Comparison of ENCODE assay signal across 24 cellular contexts in genomic region chr12:131219173-131220006, GRCh38.
A peak's percentile ranks its signal among the peaks of the same experiment; 100 is the strongest.
DNase-seq lines count a peak whose midpoint lies in the region; ATAC-seq, FAIRE-seq and TF ChIP-seq lines count a peak whose summit lies in the region.
"Had no signal": no experiment of that assay in that cellular context is flagged by ENCODE, and none has a peak within 500 bp of the region (broad histone marks: within the 10 kb centered on the region; RNA-seq: fewer than 3 reads in every experiment).

No MANE protein-coding gene starts in this region.

- no peak overlapping the region for H4K8ac ChIP-seq in mesendoderm (ENCODE audit: low read depth, low read length)

- no peak overlapping the region for H4K5ac ChIP-seq in mesendoderm (ENCODE audit: low read length)

- no peaks in the 10 kb centered on the region for H3K9me3 Mint-ChIP-seq in type B pancreatic cell
- H3K9me3 Mint-ChIP-seq: activated CD4-positive, alpha-beta T cell treated with anti-CD3 and anti-CD28 coated beads, Interleukin-2, amount 10 ng/mL, durations not matched to agents 24 days and 14 days; activated naive CD4-positive, alpha-beta T cell treated with anti-CD3 and anti-CD28 coated beads, Interleukin-2, amount 50 U/mL, for 24 hours; activated T-cell treated with anti-CD3 and anti-CD28 coated beads, Interleukin-2, amount 50 U/mL, for 72 hours; central memory CD8-positive, alpha-beta T cell; natural killer cell treated with Interleukin-12 subunit alpha and Interleukin-12 subunit beta and Interleukin-15 and Interleukin-18, amount 100 ng/mL, for 72 hours had no signal

- H3K36me3 ChIP-seq in mesendoderm (ENCODE audit: control insufficient read depth, insufficient read depth, low read length), result no peaks in the 10 kb centered on the region
- H3K36me3 ChIP-seq: Peyer's patch had no signal

- peak overlapping the region; percentile 49 for H3K56ac ChIP-seq in mesendoderm (ENCODE audit: low read length)

- no peak for TF ChIP-seq CTCF in type B pancreatic cell (conservative IDR thresholded peaks at IDR 0.05)

- no peaks in the 10 kb centered on the region for H3K27me3 ChIP-seq in mesendoderm (ENCODE audit: insufficient read depth, low read length, poor library complexity)
- H3K27me3 ChIP-seq: Peyer's patch, testis had no signal

- H3K4me1 Mint-ChIP-seq in type B pancreatic cell (ENCODE audit: unreplicated experiment), result peaks cover 35% of the 10 kb centered on the region

- H3K23ac ChIP-seq in mesendoderm (ENCODE audit: low read length), result no peak overlapping the region

- no peaks in the 10 kb centered on the region for H3K36me3 Mint-ChIP-seq in type B pancreatic cell
- H3K36me3 Mint-ChIP-seq: activated naive CD4-positive, alpha-beta T cell treated with anti-CD3 and anti-CD28 coated beads, Interleukin-2, amount 50 U/mL, for 24 hours; natural killer cell treated with Interleukin-12 subunit alpha and Interleukin-12 subunit beta and Interleukin-15 and Interleukin-18, amount 100 ng/mL, for 72 hours had no signal

- H3K4me3 Mint-ChIP-seq in type B pancreatic cell, result no peak overlapping the region
- H3K4me3 Mint-ChIP-seq: activated CD4-positive, alpha-beta T cell treated with anti-CD3 and anti-CD28 coated beads, Interleukin-2, amount 10 ng/mL, durations not matched to agents 24 days and 14 days; activated naive CD4-positive, alpha-beta T cell treated with anti-CD3 and anti-CD28 coated beads, Interleukin-2, amount 50 U/mL, for 24 hours; activated T-cell treated with anti-CD3 and anti-CD28 coated beads, Interleukin-2, amount 50 U/mL, for 72 hours; central memory CD8-positive, alpha-beta T cell; natural killer cell treated with Interleukin-12 subunit alpha and Interleukin-12 subunit beta and Interleukin-15 and Interleukin-18, amount 100 ng/mL, for 72 hours had no signal

- no peaks in the 10 kb centered on the region for H3K79me1 ChIP-seq in mesendoderm (ENCODE audit: low read length)

- no peak overlapping the region for H3K9ac ChIP-seq in mesendoderm (ENCODE audit: low read length)

- WGBS in mesendoderm (ENCODE audit: extremely low coverage, insufficient coverage, low lambda C conversion rate), result no CpG with 5 or more reads among the region's 15 CpGs

- H3K4ac ChIP-seq in mesendoderm (ENCODE audit: low read depth, low read length), result peak overlapping the region; percentile 23

- peaks cover 9% of the 10 kb centered on the region for H3K4me1 ChIP-seq in mesendoderm (ENCODE audit: control insufficient read depth, low read depth, low read length)

- H3K4me2 ChIP-seq in mesendoderm (ENCODE audit: low read length), result no peak overlapping the region

- no peak overlapping the region for H2BK15ac ChIP-seq in mesendoderm (replicated peaks; ENCODE audit: low read depth)

- DNase-seq in GM19239 (ENCODE audit: insufficient read length, low spot score) (no peak), mesendoderm (no peak), type B pancreatic cell (ENCODE audit: extremely low spot score, unreplicated experiment) (no peak), T-helper 1 cell (no peak), HuH-7.5 (ENCODE audit: low spot score) (no peak)
- no peak for DNase-seq in stimulated activated CD4-positive, alpha-beta T cell treated with anti-CD3 and anti-CD28 coated beads, Interleukin-4, amount 100 ng/mL, for 1 hour
- DNase-seq: activated CD4-positive, alpha-beta T cell treated with anti-CD3 and anti-CD28 coated beads, Interleukin-2, amount 10 ng/mL, durations not matched to agents 24 days and 14 days; activated T-cell treated with anti-CD3 and anti-CD28 coated beads, Interleukin-2, amount 50 U/mL, for 72 hours; AML-193; anterior cingulate cortex; DMS79; HCEC 1CT; NCI-H1105 treated with DMSO at 0.1 percent for 48 hours; NCI-H2081 treated with DMSO at 0.1 percent for 48 hours; NCI-H510A; NK-92 treated with Interleukin-12 subunit alpha and Interleukin-12 subunit beta, amount 100 ng/mL, for 24 hours; stimulated activated naive CD4-positive, alpha-beta T cell; T-helper 2 cell; testis had no signal

- H3K79me2 ChIP-seq in mesendoderm (ENCODE audit: control insufficient read depth, insufficient read depth, low read length), result no peaks in the 10 kb centered on the region

- no peak overlapping the region for H3K27ac ChIP-seq in mesendoderm (ENCODE audit: low read depth, low read length)
- H3K27ac ChIP-seq: testis had no signal

- no peak overlapping the region for H2BK120ac ChIP-seq in mesendoderm (ENCODE audit: low read depth, low read length)

- H3K18ac ChIP-seq in mesendoderm (ENCODE audit: low read length), result peak overlapping the region; percentile 2

- H3K27ac Mint-ChIP-seq in type B pancreatic cell, result peak overlapping the region; percentile 94
- H3K27ac Mint-ChIP-seq: activated CD4-positive, alpha-beta T cell treated with anti-CD3 and anti-CD28 coated beads, Interleukin-2, amount 10 ng/mL, durations not matched to agents 24 days and 14 days; activated naive CD4-positive, alpha-beta T cell treated with anti-CD3 and anti-CD28 coated beads, Interleukin-2, amount 50 U/mL, for 24 hours; activated T-cell treated with anti-CD3 and anti-CD28 coated beads, Interleukin-2, amount 50 U/mL, for 72 hours; natural killer cell treated with Interleukin-12 subunit alpha and Interleukin-12 subunit beta and Interleukin-15 and Interleukin-18, amount 100 ng/mL, for 72 hours had no signal

- no peak overlapping the region for H2AK5ac ChIP-seq in mesendoderm (ENCODE audit: low read length)

- peaks cover 2% of the 10 kb centered on the region for H3K27me3 Mint-ChIP-seq in type B pancreatic cell

- H2BK5ac ChIP-seq in mesendoderm (ENCODE audit: low read length), result no peak overlapping the region

- ATAC-seq in HG03066 (IDR thresholded peaks at IDR 0.05; ENCODE audit: low read depth, unreplicated experiment), result peak; percentile 10
- ATAC-seq: activated T-cell treated with anti-CD3 and anti-CD28 coated beads, Interleukin-2, amount 50 U/mL, for 72 hours; natural killer cell treated with Interleukin-12 subunit alpha and Interleukin-12 subunit beta and Interleukin-15 and Interleukin-18, amount 100 ng/mL, for 72 hours had no signal

- FAIRE-seq in GM19239 (lab: Jason Lieb, UNC), result peak; percentile 48

- H3K4me3 ChIP-seq in mesendoderm (ENCODE audit: low read length), result no peak overlapping the region
- H3K4me3 ChIP-seq: testis had no signal
